In genomic region chr13:109256866-109257760, GRCh38 we compare ENCODE assay signal across 10 cellular contexts.
A peak's percentile ranks its signal among the peaks of the same experiment; 100 is the strongest.
DNase-seq lines count a peak whose midpoint lies in the region; ATAC-seq and TF ChIP-seq lines count a peak whose summit lies in the region.
"Had no signal": no experiment of that assay in that cellular context is flagged by ENCODE, and none has a peak within 500 bp of the region (broad histone marks: within the 10 kb centered on the region; RNA-seq: fewer than 3 reads in every experiment).

No MANE protein-coding gene starts in this region.

- H3K9me3 Mint-ChIP-seq in CD4-positive, alpha-beta T cell: peaks cover 6% of the 10 kb centered on the region
- H3K9me3 Mint-ChIP-seq in effector memory CD8-positive, alpha-beta T cell: peaks cover 0 to 6% of the 10 kb centered on the region in 2 donors

- H3K79me2 ChIP-seq in trophoblast cell (ENCODE audit: control insufficient read depth, insufficient read depth, low read length, poor library complexity): no peaks in the 10 kb centered on the region

- no peak overlapping the region for H2BK120ac ChIP-seq in trophoblast cell (ENCODE audit: insufficient read depth, low read length, poor library complexity)

- no peak overlapping the region for H3K4me2 ChIP-seq in trophoblast cell (ENCODE audit: low read length)

- no peak overlapping the region for H3K4ac ChIP-seq in trophoblast cell (ENCODE audit: low read depth, low read length)

- no peak overlapping the region for H2BK12ac ChIP-seq in trophoblast cell (ENCODE audit: low read length)

- peaks cover 3 to 6% of the 10 kb centered on the region in 2 experiments for H3K4me1 ChIP-seq in trophoblast cell (ENCODE audit: control insufficient read depth in 1 of 2, insufficient read depth in 2 of 2, low read length in 2 of 2)

- H3K4me3 Mint-ChIP-seq in CD4-positive, alpha-beta T cell: no peak overlapping the region
- H3K4me3 Mint-ChIP-seq in effector memory CD8-positive, alpha-beta T cell: no peak overlapping the region

- H4K91ac ChIP-seq in trophoblast cell (ENCODE audit: low read depth, low read length): no peak overlapping the region

- H3K27ac Mint-ChIP-seq in CD4-positive, alpha-beta T cell: no peak overlapping the region
- no peak overlapping the region for H3K27ac Mint-ChIP-seq in effector memory CD8-positive, alpha-beta T cell

- H3K18ac ChIP-seq in trophoblast cell (ENCODE audit: low read length): no peak overlapping the region

- no peak overlapping the region for H4K8ac ChIP-seq in trophoblast cell (ENCODE audit: low read depth, low read length)

- H3K23ac ChIP-seq in trophoblast cell (ENCODE audit: low read length): no peak overlapping the region

- no peaks in the 10 kb centered on the region for H3K36me3 Mint-ChIP-seq in CD4-positive, alpha-beta T cell (ENCODE audit: low read depth)
- no peaks in the 10 kb centered on the region for H3K36me3 Mint-ChIP-seq in effector memory CD8-positive, alpha-beta T cell (ENCODE audit: insufficient read depth)

- peaks cover 20% of the 10 kb centered on the region for H3K27me3 Mint-ChIP-seq in CD4-positive, alpha-beta T cell
- no peaks in the 10 kb centered on the region for H3K27me3 Mint-ChIP-seq in effector memory CD8-positive, alpha-beta T cell

- TF ChIP-seq CTCF in CD4-positive, alpha-beta T cell (IDR thresholded peaks at IDR 0.05): no peak

- DNase-seq in ELR (ENCODE audit: low read depth) (peak; percentile 97), SW480 (ENCODE audit: low spot score) (peak; percentile 80), foreskin melanocyte (peak; percentile 96), trophoblast cell (peak; percentile 96 to 99), T-helper 1 cell (no peak)
- DNase-seq in CD4-positive, alpha-beta T cell: no peak
- DNase-seq in effector memory CD8-positive, alpha-beta T cell: no peak
- DNase-seq: activated CD4-positive, alpha-beta T cell treated with anti-CD3 and anti-CD28 coated beads, Interleukin-2, amount 50 U/mL, for 1 hour; stimulated activated CD4-positive, alpha-beta T cell treated with anti-CD3 and anti-CD28 coated beads, Interleukin-15, amount 100 ng/mL, for 24 hours had no signal

- no peak overlapping the region for H2AK5ac ChIP-seq in trophoblast cell (ENCODE audit: low read length)

- no peaks in the 10 kb centered on the region for H3K4me1 Mint-ChIP-seq in CD4-positive, alpha-beta T cell (ENCODE audit: low read depth)
- no peaks in the 10 kb centered on the region for H3K4me1 Mint-ChIP-seq in effector memory CD8-positive, alpha-beta T cell (ENCODE audit: low read depth in 2 of 2)

- H2AFZ ChIP-seq in trophoblast cell (ENCODE audit: insufficient read depth, low read length, poor library complexity): no peak overlapping the region

- WGBS in trophoblast cell (ENCODE audit: extremely low coverage, insufficient coverage, insufficient read length): no CpG with 5 or more reads among the region's 3 CpGs

- peaks cover 17% of the 10 kb centered on the region for H3K79me1 ChIP-seq in trophoblast cell (ENCODE audit: low read length)

- intact Hi-C loops in CD4-positive, alpha-beta T cell (cut with DNase I, micrococcal nuclease): no loop called here

- H3K4me3 ChIP-seq in trophoblast cell (ENCODE audit: low read depth, low read length): no peak overlapping the region

- no peak overlapping the region for H4K12ac ChIP-seq in trophoblast cell (ENCODE audit: low read depth, low read length)

- no peaks in the 10 kb centered on the region for H3K27me3 ChIP-seq in trophoblast cell (ENCODE audit: insufficient read depth, low read length)
- no peaks in the 10 kb centered on the region for H3K27me3 ChIP-seq in CD4-positive, alpha-beta T cell (ENCODE audit: control insufficient read depth, insufficient read depth, low read length)

- ATAC-seq in CD4-positive, alpha-beta T cell (ENCODE audit: poor library complexity): no peak
- ATAC-seq in effector memory CD8-positive, alpha-beta T cell (replicated peaks): no peak
- no peak for ATAC-seq in HG03571 (IDR thresholded peaks at IDR 0.05; ENCODE audit: unreplicated experiment)

- POLR2A ChIA-PET in CD4-positive, alpha-beta T cell (lab: Charles Lee): no interaction called here

- no peak overlapping the region for H3K14ac ChIP-seq in trophoblast cell (ENCODE audit: low read length)

- no peak overlapping the region for H3K9ac ChIP-seq in trophoblast cell (ENCODE audit: low read length)

- H3K36me3 ChIP-seq in trophoblast cell (ENCODE audit: control insufficient read depth in 1 of 2, insufficient read depth in 2 of 2, low read length in 2 of 2): no peaks in the 10 kb centered on the region

- CTCF ChIA-PET in CD4-positive, alpha-beta T cell (lab: Charles Lee): no interaction called here

- peak overlapping the region; percentile 65 for H3K27ac ChIP-seq in trophoblast cell (ENCODE audit: low read depth, low read length)
- H3K27ac ChIP-seq in CD4-positive, alpha-beta T cell (ENCODE audit: low read depth, low read length): no peak overlapping the region

- no peak overlapping the region for H2BK5ac ChIP-seq in trophoblast cell (ENCODE audit: low read depth, low read length, poor library complexity)

- no peaks in the 10 kb centered on the region for H3K9me3 ChIP-seq in trophoblast cell (ENCODE audit: insufficient read depth, low read depth, low read length)
- H3K9me3 ChIP-seq in CD4-positive, alpha-beta T cell (ENCODE audit: control insufficient read depth, low read length): no peaks in the 10 kb centered on the region

Comparison
In these comparisons a context has a peak if more than half of its experiments do, and no peak if none do; other contexts are left out.
1. DNase-seq: peak in ELR (single experiment), SW480 (single experiment), foreskin melanocyte (single experiment) and trophoblast cell (2 of 2); none in T-helper 1 cell (0 of 5), CD4-positive, alpha-beta T cell (0 of 10) and effector memory CD8-positive, alpha-beta T cell (0 of 3).